3 cellular contexts compared by ENCODE assay signal in the genomic region with DNA sequence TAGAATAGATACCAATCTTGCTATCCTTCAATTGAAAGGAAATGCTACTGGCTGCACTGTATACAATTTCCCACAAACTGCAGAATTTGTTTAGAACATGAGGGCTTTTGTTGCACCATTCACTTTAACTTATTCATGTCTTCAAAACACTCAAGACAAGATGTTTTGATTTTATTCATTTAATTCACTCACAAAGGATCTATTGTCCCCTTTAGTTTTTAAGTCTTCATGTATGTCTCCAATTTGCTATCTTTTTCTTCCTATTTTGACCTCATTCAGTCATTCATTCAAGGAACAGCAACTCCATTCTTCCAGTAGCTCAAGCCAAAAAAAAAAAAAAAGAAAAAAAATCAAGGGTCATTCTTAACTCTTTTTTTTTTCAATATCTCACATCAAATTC.
"Had no signal": no experiment of that assay in that cellular context is flagged by ENCODE, and none has a peak within 500 bp of the region (broad histone marks: within the 10 kb centered on the region; RNA-seq: fewer than 3 reads in every experiment).

No MANE protein-coding gene starts in this region.

- DNase-seq: GDM1, GF-D8 had no signal

- ATAC-seq: GM12878 had no signal

- H3K4me3 ChIP-seq: GM12878 had no signal
